Comparison of ENCODE assay signal across 10 cellular contexts in genomic region chr15:75349851-75350588, GRCh38. TPM values are rescaled to one million over a fixed set of nuclear protein-coding genes. Genes with fewer than 3 reads are reported as not detected.
DNase-seq lines count a peak whose midpoint lies in the region; TF ChIP-seq lines count a peak whose summit lies in the region.
"Had no signal": no experiment of that assay in that cellular context is flagged by ENCODE, and none has a peak within 500 bp of the region (broad histone marks: within the 10 kb centered on the region; RNA-seq: fewer than 3 reads in every experiment).

No MANE protein-coding gene starts in this region.

- no peak overlapping the region for H3K4me2 ChIP-seq in PC-9

- no peak for TF ChIP-seq POLR2A in uterus (IDR thresholded peaks at IDR 0.05)

- POLR2A ChIA-PET in PC-9 (lab: Charles Lee; ENCODE audit: unreplicated experiment), result no interaction called here

- DNase-seq in DMS 273 (lab: John Stamatoyannopoulos, UW; ENCODE audit: unreplicated experiment), result peak; percentile 39
- no peak for DNase-seq in DMS 273 treated with DMSO at 0.1 percent for 48 hours (lab: John Stamatoyannopoulos, UW)
- DNase-seq in UCSD-AML1 (lab: John Stamatoyannopoulos, UW; ENCODE audit: unreplicated experiment), result peak; percentile 88
- DNase-seq in colonic mucosa, result peak; percentile 34
- peak; percentile 83 for DNase-seq in stimulated activated CD8-positive, alpha-beta memory T cell treated with anti-CD3 and anti-CD28 coated beads, Interleukin-4, amount 100 ng/mL, for 48 hours
- DNase-seq in PC-9, result no peak
- DNase-seq in uterus, result no peak
- no peak for DNase-seq in NCI-H1694 (lab: John Stamatoyannopoulos, UW)

- no peaks in the 10 kb centered on the region for H4K20me1 ChIP-seq in PC-9 (ENCODE audit: insufficient read depth)

- no peak for TF ChIP-seq CTCF in colonic mucosa (IDR thresholded peaks at IDR 0.05)
- no peak for TF ChIP-seq CTCF in PC-9 (conservative IDR thresholded peaks at IDR 0.05)
- no peak for TF ChIP-seq CTCF in uterus (IDR thresholded peaks at IDR 0.05)

- H3K9me3 ChIP-seq in colonic mucosa (no peaks in the 10 kb centered on the region), PC-9 (ENCODE audit: insufficient read depth, low read depth) (no peaks in the 10 kb centered on the region), uterus (no peaks in the 10 kb centered on the region)
- H3K9me3 ChIP-seq: SJSA1 had no signal

- intact Hi-C loops in colonic mucosa (cut with DNase I) (no loop called here), PC-9 (cut with micrococcal nuclease; ENCODE audit: unreplicated experiment) (no loop called here), uterus (cut with DNase I; ENCODE audit: low total_unique reads) (no loop called here)

- H3K27ac ChIP-seq in colonic mucosa, result no peak overlapping the region
- no peak overlapping the region for H3K27ac ChIP-seq in PC-9
- no peak overlapping the region for H3K27ac ChIP-seq in uterus
- H3K27ac ChIP-seq: 22Rv1, SJSA1 had no signal

- H3K4me1 ChIP-seq in colonic mucosa (peaks cover 5% of the 10 kb centered on the region), PC-9 (replicated peaks; ENCODE audit: insufficient read depth) (no peaks in the 10 kb centered on the region), uterus (peaks cover 0 to 6% of the 10 kb centered on the region in 2 donors)

- no peak overlapping the region for H3K9ac ChIP-seq in colonic mucosa (ENCODE audit: low read depth in 2 of 2, low read length in 2 of 2)

- no peaks in the 10 kb centered on the region for H3K79me2 ChIP-seq in PC-9 (ENCODE audit: low read depth)

- H3K36me3 ChIP-seq in colonic mucosa (no peaks in the 10 kb centered on the region), PC-9 (ENCODE audit: low read depth) (no peaks in the 10 kb centered on the region), uterus (no peaks in the 10 kb centered on the region)

- H2AFZ ChIP-seq in PC-9, result no peak overlapping the region

- H3K4me3 ChIP-seq in colonic mucosa (no peak overlapping the region), PC-9 (no peak overlapping the region), uterus (no peak overlapping the region)
- H3K4me3 ChIP-seq: SJSA1 had no signal

- CTCF ChIA-PET in PC-9 (lab: Charles Lee), result no interaction called here

- H3K27me3 ChIP-seq in colonic mucosa (no peaks in the 10 kb centered on the region), PC-9 (ENCODE audit: insufficient read depth, low read depth) (no peaks in the 10 kb centered on the region), uterus (no peaks in the 10 kb centered on the region)

- no peaks in the 10 kb centered on the region for H3F3A ChIP-seq in PC-9 (ENCODE audit: insufficient read depth, low read depth)

- BruUV-seq in PC-9 (replicated peaks; lab: Mats Ljungman, UMichigan), result no TSS peak

- H3K9me2 ChIP-seq in PC-9 (ENCODE audit: insufficient read depth), result no peaks in the 10 kb centered on the region

RNA-seq across cellular contexts. Expression of gene NEIL1, which starts 3.2 kb away (rescaled TPM):
- total RNA-seq in colonic mucosa, result 10 to 100 TPM; 34.1 to 39.6 TPM
- total RNA-seq in PC-9 (2021), result 21.3 and 27.1 TPM in 2 replicates
- 100 to 1,000 TPM in 1 of 4 donors, 10 to 100 TPM in 2, 1 to 10 TPM in 1; 6.5 to 155 (median 37.2) TPM for total RNA-seq in uterus

RNA-seq across cellular contexts. Expression of gene COMMD4, which starts 14.2 kb away (rescaled TPM):
- 100 to 1,000 TPM in 1 of 2 donors, 10 to 100 TPM in 1; 69.8 to 127 TPM for total RNA-seq in colonic mucosa
- total RNA-seq in PC-9 (2021), result 132 and 156 TPM in 2 replicates
- total RNA-seq in uterus, result 10 to 100 TPM; 29.9 to 53.0 (median 37.9) TPM

RNA-seq across cellular contexts. Expression of gene MAN2C1, which starts 18.4 kb away (rescaled TPM):
- total RNA-seq in colonic mucosa (100 to 1,000 TPM; 115 to 176 TPM), PC-9 (2021) (94.3 and 143 TPM in 2 replicates), uterus (100 to 1,000 TPM; 154 to 330 (median 180) TPM)

Comparison
In these comparisons a context has a peak if more than half of its experiments do, and no peak if none do; other contexts are left out.
1. DNase-seq: peak in DMS 273 (single experiment), UCSD-AML1 (single experiment), colonic mucosa (single experiment) and stimulated activated CD8-positive, alpha-beta memory T cell treated with anti-CD3 and anti-CD28 coated beads, Interleukin-4, amount 100 ng/mL, for 48 hours (single experiment); none in DMS 273 treated with DMSO at 0.1 percent for 48 hours (single experiment), PC-9 (0 of 2), uterus (0 of 2) and NCI-H1694 (single experiment).